ENCODE assay signal across 12 cellular contexts in the genomic region with DNA sequence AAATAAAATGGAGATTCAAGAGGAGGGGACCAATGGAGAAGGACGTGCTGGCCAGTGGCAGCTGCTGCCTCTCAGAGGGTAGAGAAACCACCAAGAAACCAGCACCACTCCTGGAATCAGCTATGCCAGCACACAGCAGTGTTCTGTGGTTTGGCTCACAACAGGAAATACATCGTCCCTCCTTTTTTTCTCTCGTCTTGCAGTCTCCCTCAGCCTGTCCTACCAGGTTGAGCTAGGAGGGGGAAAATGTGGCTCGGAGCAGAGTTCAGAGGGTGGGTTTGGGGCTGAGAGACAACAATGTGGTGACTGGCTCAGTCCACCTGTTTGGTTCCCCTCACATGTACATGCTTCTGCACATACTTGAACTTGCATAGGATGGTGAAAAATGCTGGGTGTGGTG. TPM values are rescaled to one million over a fixed set of nuclear protein-coding genes. Genes with fewer than 3 reads are reported as not detected.
DNase-seq lines count a peak whose midpoint lies in the region; ATAC-seq and TF ChIP-seq lines count a peak whose summit lies in the region.
"Had no signal": no experiment of that assay in that cellular context is flagged by ENCODE, and none has a peak within 500 bp of the region (broad histone marks: within the 10 kb centered on the region; RNA-seq: fewer than 3 reads in every experiment).

No MANE protein-coding gene starts in this region.

- no peaks in the 10 kb centered on the region for H3K9me3 Mint-ChIP-seq in T-helper 1 cell treated with Interleukin-12 subunit alpha and Interleukin-12 subunit beta and Interleukin-4 antibody, amounts not matched to agents 30 μg/mL and 1 μg/mL, for 36 hours
- H3K9me3 Mint-ChIP-seq in chondrocyte (ENCODE audit: low read depth) = no peaks in the 10 kb centered on the region

- peak overlapping the region; percentile 63 for H3K4me3 Mint-ChIP-seq in T-helper 1 cell treated with Interleukin-12 subunit alpha and Interleukin-12 subunit beta and Interleukin-4 antibody, amounts not matched to agents 30 μg/mL and 1 μg/mL, for 36 hours
- H3K4me3 Mint-ChIP-seq in chondrocyte (ENCODE audit: unreplicated experiment) = no peak overlapping the region

- no peak for TF ChIP-seq CTCF in chondrocyte (IDR thresholded peaks at IDR 0.05)

- no peak for ATAC-seq in HG03520 (IDR thresholded peaks at IDR 0.05; ENCODE audit: unreplicated experiment)
- ATAC-seq: sciatic nerve had no signal

- peak; percentile 28 to 41 for DNase-seq in AML-193 (lab: John Stamatoyannopoulos, UW)
- peak; percentile 45 for DNase-seq in GDM1 (lab: John Stamatoyannopoulos, UW)
- peak; percentile 9 for DNase-seq in chondrocyte (ENCODE audit: low spot score)
- DNase-seq in OCI-M1 (lab: John Stamatoyannopoulos, UW) = no peak
- DNase-seq in putamen (ENCODE audit: low spot score) = no peak
- DNase-seq in NCI-H2171 (lab: John Stamatoyannopoulos, UW) = no peak
- DNase-seq: COR-L47, NCI-H1105, NCI-H82 had no signal

- no peaks in the 10 kb centered on the region for H3K27me3 Mint-ChIP-seq in T-helper 1 cell treated with Interleukin-12 subunit alpha and Interleukin-12 subunit beta and Interleukin-4 antibody, amounts not matched to agents 30 μg/mL and 1 μg/mL, for 36 hours (ENCODE audit: low read depth)
- H3K27me3 Mint-ChIP-seq in chondrocyte (ENCODE audit: low read depth) = no peaks in the 10 kb centered on the region

- peak overlapping the region; percentile 77 for H3K27ac Mint-ChIP-seq in T-helper 1 cell treated with Interleukin-12 subunit alpha and Interleukin-12 subunit beta and Interleukin-4 antibody, amounts not matched to agents 30 μg/mL and 1 μg/mL, for 36 hours
- H3K27ac Mint-ChIP-seq in chondrocyte (ENCODE audit: unreplicated experiment) = no peak overlapping the region

- H3K36me3 Mint-ChIP-seq in T-helper 1 cell treated with Interleukin-12 subunit alpha and Interleukin-12 subunit beta and Interleukin-4 antibody, amounts not matched to agents 30 μg/mL and 1 μg/mL, for 36 hours (ENCODE audit: low read depth) = peaks cover 13% of the 10 kb centered on the region
- peaks cover 6% of the 10 kb centered on the region for H3K36me3 Mint-ChIP-seq in chondrocyte (ENCODE audit: low read depth)

- peaks cover 24% of the 10 kb centered on the region for H3K4me1 Mint-ChIP-seq in T-helper 1 cell treated with Interleukin-12 subunit alpha and Interleukin-12 subunit beta and Interleukin-4 antibody, amounts not matched to agents 30 μg/mL and 1 μg/mL, for 36 hours (ENCODE audit: low read depth)
- H3K4me1 Mint-ChIP-seq in chondrocyte (ENCODE audit: low read depth) = peaks cover 7% of the 10 kb centered on the region

RNA-seq across cellular contexts. Expression of gene SLC16A5, which starts 19.9 kb away (rescaled TPM):
- 2.1 to 3.0 TPM (median 3.0 TPM) in 3 replicates for total RNA-seq in chondrocyte

RNA-seq across cellular contexts. Expression of gene KCTD2, which starts 20.8 kb away (rescaled TPM):
- 16.8 to 20.4 TPM (median 17.1 TPM) in 3 replicates for total RNA-seq in chondrocyte

RNA-seq across cellular contexts. Expression of gene ATP5PD, which starts 21.1 kb away (rescaled TPM):
- total RNA-seq in chondrocyte = 178 to 185 TPM (median 183 TPM) in 3 replicates

RNA-seq across cellular contexts. Expression of gene ARMC7, which starts 41.9 kb away (rescaled TPM):
- total RNA-seq in chondrocyte = 10.8 to 12.3 TPM (median 12.1 TPM) in 3 replicates

RNA-seq across cellular contexts. Expression of gene MRPL58, which starts 55.4 kb away (rescaled TPM):
- total RNA-seq in chondrocyte = 18.9 to 25.7 TPM (median 19.8 TPM) in 3 replicates

Comparison
In these comparisons a context has a peak if more than half of its experiments do, and no peak if none do; other contexts are left out.
1. DNase-seq: peak in AML-193 (2 of 2), GDM1 (single experiment) and chondrocyte (single experiment); none in OCI-M1 (single experiment), putamen (single experiment) and NCI-H2171 (single experiment).